1 cellular context compared by ENCODE assay signal in the genomic region with DNA sequence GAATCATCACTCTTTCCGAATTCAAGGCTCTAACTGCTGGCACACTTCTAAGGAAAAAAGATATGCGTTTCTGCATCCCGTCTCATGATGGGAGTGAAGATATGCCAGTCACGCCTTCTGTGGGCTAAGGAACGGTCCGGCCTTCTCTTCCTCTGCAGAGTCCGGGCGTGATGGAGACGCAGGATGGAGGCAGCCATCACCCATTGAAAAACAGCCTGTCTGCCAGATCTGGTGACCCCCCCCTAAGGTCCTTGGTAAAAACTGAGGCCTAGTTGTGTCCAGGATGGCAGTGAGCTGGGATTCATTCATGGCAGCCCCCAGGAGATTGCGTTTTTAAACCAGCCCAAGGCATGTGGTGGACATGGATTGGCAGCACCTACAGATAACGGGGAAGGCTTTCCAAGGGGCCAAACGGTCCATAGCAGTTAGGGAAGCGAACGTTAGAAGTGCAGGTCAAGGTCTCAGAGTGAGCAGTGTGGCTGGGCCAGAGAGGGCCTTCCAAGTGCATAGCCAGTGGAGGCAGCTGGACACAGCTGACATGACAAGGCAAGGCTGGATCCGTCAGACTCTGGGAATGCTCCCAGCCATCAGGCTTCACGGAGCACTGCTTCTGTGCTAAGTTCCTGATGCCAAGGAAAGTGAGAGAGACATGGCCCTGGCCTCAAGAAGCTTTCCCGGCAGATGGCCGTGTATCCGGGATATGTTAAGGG.
TF ChIP-seq lines count a peak whose summit lies in the region.

No MANE protein-coding gene starts in this region.

TF ChIP-seq in WTC11, 78 proteins besides CTCF, POLR2A, EP300 and RAD21 (continued from another document):
- TF ChIP-seq TCF7 (CRISPR knock-in tag; IDR thresholded peaks at IDR 0.05; ENCODE audit: low read depth) (no peak), ZBTB21 (CRISPR knock-in tag; IDR thresholded peaks at IDR 0.05; ENCODE audit: borderline replicate concordance) (no peak), ZNF425 (CRISPR knock-in tag; conservative IDR thresholded peaks at IDR 0.05) (no peak), SMAD4 (CRISPR knock-in tag; IDR thresholded peaks at IDR 0.05) (no peak)
TF ChIP-seq in WTC11: peak in this region for 0.
